Comparison of ENCODE assay signal across 13 cellular contexts in the genomic region with DNA sequence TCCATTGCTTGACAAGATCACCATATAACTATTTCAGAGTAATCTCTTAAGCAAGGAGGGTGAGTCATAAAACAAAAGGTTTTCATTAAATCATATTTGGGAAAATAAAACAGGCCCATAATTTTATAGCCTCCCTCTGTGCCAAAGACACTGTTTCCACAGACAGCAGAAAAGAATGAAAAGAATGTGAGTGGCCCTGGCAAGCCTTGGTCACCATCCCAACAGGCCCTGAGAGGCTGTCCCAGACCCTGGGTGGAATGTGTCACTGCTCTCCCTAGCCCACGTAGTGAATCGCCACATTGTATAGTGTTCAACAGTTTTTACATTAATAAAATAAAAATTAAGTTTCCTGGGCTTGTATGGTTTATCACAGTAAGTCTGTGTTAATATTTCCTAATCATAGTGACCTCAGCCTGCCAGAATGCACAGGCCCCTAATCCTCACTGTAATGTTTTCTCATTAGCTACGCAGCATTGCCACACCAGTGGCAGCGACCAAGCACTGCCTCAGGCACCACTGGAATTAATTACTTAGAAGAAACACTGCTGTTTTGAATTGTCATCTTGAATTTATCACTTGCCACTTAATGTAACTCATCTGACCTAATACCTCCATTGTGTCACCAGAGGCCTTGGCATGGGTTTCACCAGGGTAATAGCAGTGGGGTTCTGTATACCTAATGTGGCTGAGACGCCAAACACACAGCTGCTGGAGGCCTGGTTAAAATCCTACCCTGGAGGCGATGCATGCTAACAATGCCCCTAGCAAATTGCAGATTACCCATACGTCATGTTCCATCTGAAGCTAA.
DNase-seq lines count a peak whose midpoint lies in the region; ATAC-seq and TF ChIP-seq lines count a peak whose summit lies in the region.
"Had no signal": no experiment of that assay in that cellular context is flagged by ENCODE, and none has a peak within 500 bp of the region (broad histone marks: within the 10 kb centered on the region; RNA-seq: fewer than 3 reads in every experiment).

No MANE protein-coding gene starts in this region.

- CTCF ChIA-PET in RWPE1 (lab: Yijun Ruan, JAX): no interaction called here

- 77 to 89% methylated on average over 7 of the region's 7 CpGs for WGBS in sigmoid colon, 2 donors

- DNase-seq in GM04503 (ENCODE audit: low read depth): peak; percentile 85
- DNase-seq in RWPE1 (ENCODE audit: low spot score): peak; percentile 18
- DNase-seq in Right ventricle myocardium superior: peak; percentile 41
- DNase-seq in sigmoid colon: no peak
- no peak for DNase-seq in KBM-7
- no peak for DNase-seq in GM13976 (ENCODE audit: low spot score)
- DNase-seq: activated effector memory CD4-positive, alpha-beta T cell treated with anti-CD3 and anti-CD28 coated beads, Interleukin-2, amount 50 U/mL, for 16 hours; DND-41; kidney glomerular epithelial cell had no signal

- ATAC-seq in Right ventricle myocardium superior (ENCODE audit: poor library complexity): peak; percentile 90
- no peak for ATAC-seq in GM18909 (IDR thresholded peaks at IDR 0.05; ENCODE audit: poor library complexity, unreplicated experiment)
- ATAC-seq in GM19455 (IDR thresholded peaks at IDR 0.05; ENCODE audit: unreplicated experiment): no peak

- no peak for TF ChIP-seq POLR2A in sigmoid colon (IDR thresholded peaks at IDR 0.05)

- no peak overlapping the region for H3K4me3 ChIP-seq in sigmoid colon
- H3K4me3 ChIP-seq: skin epidermis had no signal

- no peaks in the 10 kb centered on the region for H3K27me3 ChIP-seq in sigmoid colon

- TF ChIP-seq CTCF in RWPE1 (conservative IDR thresholded peaks at IDR 0.05; ENCODE audit: low read depth) (no peak), sigmoid colon (IDR thresholded peaks at IDR 0.05) (no peak), GM13976 (IDR thresholded peaks at IDR 0.05; ENCODE audit: borderline replicate concordance, control extremely low read depth, extremely low read depth, insufficient read depth, missing control alignments) (no peak)

- peak in 1 of 4 donors; percentile 11 for TF ChIP-seq EP300 in sigmoid colon (IDR thresholded peaks at IDR 0.05)

- no peaks in the 10 kb centered on the region for H3K36me3 ChIP-seq in sigmoid colon

- POLR2A ChIA-PET in RWPE1 (lab: Yijun Ruan, JAX; ENCODE audit: low non-redundant PET): no interaction called here

- intact Hi-C loops in Right ventricle myocardium superior (cut with DNase I): no loop called here
- intact Hi-C loops in sigmoid colon (cut with DNase I): no loop called here

- peaks cover 0 to 19% (median 11%) of the 10 kb centered on the region in 4 donors for H3K4me1 ChIP-seq in sigmoid colon

- no peaks in the 10 kb centered on the region for H3K9me3 ChIP-seq in sigmoid colon

- in situ Hi-C loops in KBM-7 (cut with MboI; ENCODE audit: low pct_unique_long_range_greater_than_20kb, low sequenced_read_pairs) (no loop called here), GM13976 (cut with MboI; ENCODE audit: low sequenced_read_pairs, unreplicated experiment) (no loop called here)

- H3K27ac ChIP-seq in RWPE1 (peak overlapping the region; percentile 77), sigmoid colon (peak overlapping the region in 3 of 4 donors; percentile 40 to 70 (median 62))
- H3K27ac ChIP-seq: KMS-11 had no signal

Comparison
In these comparisons a context has a peak if more than half of its experiments do, and no peak if none do; other contexts are left out.
1. DNase-seq: peak in GM04503 (single experiment), RWPE1 (single experiment) and Right ventricle myocardium superior (single experiment); none in sigmoid colon (single experiment), KBM-7 (single experiment) and GM13976 (single experiment).